Comparison of ENCODE assay signal across 14 cellular contexts in the genomic region with DNA sequence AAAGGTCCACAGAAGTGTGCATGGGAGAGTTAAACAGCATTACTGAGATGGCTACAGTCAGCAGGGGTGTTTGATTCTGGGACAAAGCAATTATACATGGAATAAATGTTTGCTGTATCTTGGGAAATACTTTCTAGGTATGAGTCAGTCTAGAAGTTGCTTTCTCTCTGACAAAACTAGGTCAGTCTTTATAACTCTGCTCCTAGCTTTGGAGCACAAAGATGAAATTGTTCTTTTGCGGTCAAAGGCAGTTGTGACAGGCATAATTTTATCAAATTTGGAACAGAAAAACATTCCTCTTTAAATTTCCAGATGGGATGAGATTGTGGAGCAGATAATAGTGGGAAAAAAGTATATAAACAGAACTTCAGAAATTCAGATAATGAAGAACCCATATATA.
DNase-seq lines count a peak whose midpoint lies in the region; ATAC-seq and TF ChIP-seq lines count a peak whose summit lies in the region.
"Had no signal": no experiment of that assay in that cellular context is flagged by ENCODE, and none has a peak within 500 bp of the region (broad histone marks: within the 10 kb centered on the region; RNA-seq: fewer than 3 reads in every experiment).

No MANE protein-coding gene starts in this region.

- intact Hi-C loops in testis (cut with DNase I; ENCODE audit: low total_unique reads): no loop called here

- H3K9me3 ChIP-seq in testis: no peaks in the 10 kb centered on the region
- H3K9me3 ChIP-seq: psoas muscle had no signal

- ATAC-seq in GM19324 (IDR thresholded peaks at IDR 0.05; ENCODE audit: low FRiP score, unreplicated experiment): no peak
- ATAC-seq: psoas muscle had no signal

- TF ChIP-seq POLR2A in testis (IDR thresholded peaks at IDR 0.05): no peak

- H3K27ac ChIP-seq in testis: no peak overlapping the region
- H3K27ac ChIP-seq: cardiac muscle cell, psoas muscle, VCaP had no signal

- no peaks in the 10 kb centered on the region for H3K4me1 ChIP-seq in testis
- H3K4me1 ChIP-seq: psoas muscle had no signal

- 40 to 50% methylated on average over 1 of the region's 1 CpG for WGBS in testis, 2 donors

- H3K36me3 ChIP-seq in testis (ENCODE audit: low read depth, missing control alignments): no peaks in the 10 kb centered on the region
- H3K36me3 ChIP-seq: cardiac muscle cell had no signal

- DNase-seq in GM03348 (ENCODE audit: low spot score): peak; percentile 75
- peak; percentile 8 for DNase-seq in RPMI7951 (ENCODE audit: low read depth)
- peak; percentile 2 for DNase-seq in fibroblast of gingiva (ENCODE audit: low read depth)
- peak; percentile 68 for DNase-seq in renal cortical epithelial cell (ENCODE audit: low read depth)
- DNase-seq in testis: no peak
- DNase-seq in activated T-cell treated with anti-CD3 and anti-CD28 coated beads, Interleukin-2, amount 50 U/mL, for 1 hour: no peak
- DNase-seq: activated CD8-positive, alpha-beta memory T cell treated with anti-CD3 and anti-CD28 coated beads for 24 hours; CD4-positive, alpha-beta T cell; kidney glomerular epithelial cell; NCI-H2171 treated with DMSO at 0.1 percent for 48 hours; psoas muscle had no signal

- no peak for TF ChIP-seq CTCF in testis (IDR thresholded peaks at IDR 0.05)

- H3K4me3 ChIP-seq in testis: no peak overlapping the region
- H3K4me3 ChIP-seq: cardiac muscle cell, psoas muscle had no signal

- no peaks in the 10 kb centered on the region for H3K27me3 ChIP-seq in testis
- H3K27me3 ChIP-seq: cardiac muscle cell had no signal

Comparison
In these comparisons a context has a peak if more than half of its experiments do, and no peak if none do; other contexts are left out.
1. DNase-seq: peak in GM03348 (single experiment), RPMI7951 (single experiment), fibroblast of gingiva (single experiment) and renal cortical epithelial cell (single experiment); none in testis (single experiment) and activated T-cell treated with anti-CD3 and anti-CD28 coated beads, Interleukin-2, amount 50 U/mL, for 1 hour (single experiment).